8 cellular contexts compared by ENCODE assay signal in genomic region chr3:142724682-142725351, GRCh38. TPM values are rescaled to one million over a fixed set of nuclear protein-coding genes. Genes with fewer than 3 reads are reported as not detected.
A peak's percentile ranks its signal among the peaks of the same experiment; 100 is the strongest.
DNase-seq lines count a peak whose midpoint lies in the region; ATAC-seq and TF ChIP-seq lines count a peak whose summit lies in the region.

No MANE protein-coding gene starts in this region.

- H3K9me3 Mint-ChIP-seq in activated T-helper 17 cell treated with anti-CD3 and anti-CD28 coated beads, Interleukin-2, amount 50 U/mL, for 72 hours, result no peaks in the 10 kb centered on the region

- no peaks in the 10 kb centered on the region for H3K9me3 ChIP-seq in neural cell (ENCODE audit: low read length)

- TF ChIP-seq EP300 in neural cell (conservative IDR thresholded peaks at IDR 0.05; ENCODE audit: poor library complexity, severe bottlenecking), result no peak

- peak overlapping the region; percentile 70 for H2AFZ ChIP-seq in neural cell (ENCODE audit: low read depth, low read length)

- peak overlapping the region; percentile 99 for H3K4me3 ChIP-seq in neural cell (ENCODE audit: low read length)

- peak overlapping the region; percentile 91 for H3K4me3 Mint-ChIP-seq in activated T-helper 17 cell treated with anti-CD3 and anti-CD28 coated beads, Interleukin-2, amount 50 U/mL, for 72 hours

- H3K4me2 ChIP-seq in neural cell (ENCODE audit: low read length), result peak overlapping the region; percentile 69

- ATAC-seq in HG02588 (IDR thresholded peaks at IDR 0.05; ENCODE audit: unreplicated experiment), result peak; percentile 2
- peak; percentile 33 for ATAC-seq in activated T-helper 17 cell treated with anti-CD3 and anti-CD28 coated beads, Interleukin-2, amount 50 U/mL, for 72 hours (replicated peaks)

- no peaks in the 10 kb centered on the region for H3F3A ChIP-seq in neural cell (ENCODE audit: insufficient read depth, low read length, poor library complexity, severe bottlenecking)

- no peaks in the 10 kb centered on the region for H3K36me3 ChIP-seq in neural cell (ENCODE audit: insufficient read depth, low read length)

- H3K36me3 Mint-ChIP-seq in activated T-helper 17 cell treated with anti-CD3 and anti-CD28 coated beads, Interleukin-2, amount 50 U/mL, for 72 hours (ENCODE audit: low read depth), result no peaks in the 10 kb centered on the region

- H3K9ac ChIP-seq in neural cell (ENCODE audit: low read length), result peak overlapping the region; percentile 93

- H3K27ac ChIP-seq in neural cell (ENCODE audit: low read length), result peak overlapping the region; percentile 93

- H3K9me2 ChIP-seq in neural cell (ENCODE audit: insufficient read depth, low read length), result no peaks in the 10 kb centered on the region

- no peaks in the 10 kb centered on the region for H3K27me3 ChIP-seq in neural cell (ENCODE audit: insufficient read depth, low read depth, low read length)

- peak overlapping the region; percentile 78 for H3K27ac Mint-ChIP-seq in activated T-helper 17 cell treated with anti-CD3 and anti-CD28 coated beads, Interleukin-2, amount 50 U/mL, for 72 hours

- H4K20me1 ChIP-seq in neural cell (ENCODE audit: insufficient read depth), result no peaks in the 10 kb centered on the region

- peaks cover 32% of the 10 kb centered on the region for H3K79me2 ChIP-seq in neural cell (replicated peaks; ENCODE audit: insufficient read depth, low read length)

- DNase-seq in DMS153 (lab: John Stamatoyannopoulos, UW), result peak; percentile 4
- DNase-seq in DMS153 treated with DMSO at 0.1 percent for 48 hours (lab: John Stamatoyannopoulos, UW; ENCODE audit: unreplicated experiment), result no peak
- peak; percentile 4 for DNase-seq in NCI-H2171 (lab: John Stamatoyannopoulos, UW)
- DNase-seq in germinal center (ENCODE audit: low spot score), result peak; percentile 11
- no peak for DNase-seq in GOT3 (lab: John Stamatoyannopoulos, UW)

- TF ChIP-seq CTCF in neural cell (IDR thresholded peaks at IDR 0.05; ENCODE audit: poor library complexity, severe bottlenecking), result peak; percentile 39

- no peaks in the 10 kb centered on the region for H3K4me1 Mint-ChIP-seq in activated T-helper 17 cell treated with anti-CD3 and anti-CD28 coated beads, Interleukin-2, amount 50 U/mL, for 72 hours

- H3K27me3 Mint-ChIP-seq in activated T-helper 17 cell treated with anti-CD3 and anti-CD28 coated beads, Interleukin-2, amount 50 U/mL, for 72 hours, result peaks cover 16% of the 10 kb centered on the region

- peak; percentile 27 for TF ChIP-seq RAD21 in neural cell (conservative IDR thresholded peaks at IDR 0.05)

TF ChIP-seq in neural cell, 6 proteins besides CTCF, POLR2A, EP300 and RAD21:
- TF ChIP-seq POLR2AphosphoS5 (IDR thresholded peaks at IDR 0.05), result peak; percentile 51
- peak; percentile 11 for TF ChIP-seq SMC3 (conservative IDR thresholded peaks at IDR 0.05; ENCODE audit: poor library complexity)
- no peak for TF ChIP-seq MXI1 (conservative IDR thresholded peaks at IDR 0.05; ENCODE audit: poor library complexity, severe bottlenecking)
- peak; percentile 15 for TF ChIP-seq REST (IDR thresholded peaks at IDR 0.05; ENCODE audit: borderline replicate concordance)

RNA-seq across cellular contexts. Expression of gene TRPC1, which starts 1.0 kb away (rescaled TPM):
- 1 to 10 TPM; 3.4 to 8.0 TPM for total RNA-seq in activated T-helper 17 cell treated with anti-CD3 and anti-CD28 coated beads, Interleukin-2, amount 50 U/mL, for 72 hours
- 37.2 and 74.5 TPM in 2 replicates for polyA plus RNA-seq in neural cell
- polyA minus RNA-seq in neural cell, result 69.3 and 84.2 TPM in 2 replicates

Comparison
In these comparisons a context has a peak if more than half of its experiments do, and no peak if none do; other contexts are left out.
1. DNase-seq: peak in DMS153 (single experiment), NCI-H2171 (single experiment) and germinal center (single experiment); none in DMS153 treated with DMSO at 0.1 percent for 48 hours (single experiment) and GOT3 (single experiment).